ENCODE assay signal across 1 cellular context in the genomic region with DNA sequence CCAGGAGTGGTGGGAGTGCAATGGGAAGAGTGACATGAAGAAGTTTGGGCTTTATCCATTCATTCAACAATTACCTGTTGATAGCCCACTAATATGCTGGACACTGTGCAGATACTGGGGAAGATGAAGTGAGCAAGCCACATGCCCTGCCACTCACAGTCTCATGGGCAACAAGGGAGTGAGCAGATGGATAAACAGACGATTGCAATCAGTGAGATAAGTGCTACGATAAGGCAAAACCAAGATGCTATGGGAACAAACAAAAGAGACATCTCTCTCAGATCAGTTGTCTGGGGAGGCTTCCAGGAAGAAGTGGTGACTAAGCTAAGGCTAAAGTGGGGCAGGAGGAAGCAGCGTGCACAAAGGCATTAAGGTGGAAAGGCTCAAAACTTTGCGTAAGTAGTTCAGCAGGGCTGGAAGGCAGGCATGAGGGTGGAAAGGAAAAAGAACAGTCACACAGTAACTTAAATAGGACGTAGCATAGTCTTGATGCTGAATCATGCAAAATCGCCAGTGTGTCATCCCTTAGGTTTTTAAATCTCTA.
TF ChIP-seq lines count a peak whose summit lies in the region.

No MANE protein-coding gene starts in this region.

TF ChIP-seq in K562, 482 proteins besides CTCF, POLR2A, EP300 and RAD21 (continued from another document and continues in another):
- TF ChIP-seq, protein P1, sequence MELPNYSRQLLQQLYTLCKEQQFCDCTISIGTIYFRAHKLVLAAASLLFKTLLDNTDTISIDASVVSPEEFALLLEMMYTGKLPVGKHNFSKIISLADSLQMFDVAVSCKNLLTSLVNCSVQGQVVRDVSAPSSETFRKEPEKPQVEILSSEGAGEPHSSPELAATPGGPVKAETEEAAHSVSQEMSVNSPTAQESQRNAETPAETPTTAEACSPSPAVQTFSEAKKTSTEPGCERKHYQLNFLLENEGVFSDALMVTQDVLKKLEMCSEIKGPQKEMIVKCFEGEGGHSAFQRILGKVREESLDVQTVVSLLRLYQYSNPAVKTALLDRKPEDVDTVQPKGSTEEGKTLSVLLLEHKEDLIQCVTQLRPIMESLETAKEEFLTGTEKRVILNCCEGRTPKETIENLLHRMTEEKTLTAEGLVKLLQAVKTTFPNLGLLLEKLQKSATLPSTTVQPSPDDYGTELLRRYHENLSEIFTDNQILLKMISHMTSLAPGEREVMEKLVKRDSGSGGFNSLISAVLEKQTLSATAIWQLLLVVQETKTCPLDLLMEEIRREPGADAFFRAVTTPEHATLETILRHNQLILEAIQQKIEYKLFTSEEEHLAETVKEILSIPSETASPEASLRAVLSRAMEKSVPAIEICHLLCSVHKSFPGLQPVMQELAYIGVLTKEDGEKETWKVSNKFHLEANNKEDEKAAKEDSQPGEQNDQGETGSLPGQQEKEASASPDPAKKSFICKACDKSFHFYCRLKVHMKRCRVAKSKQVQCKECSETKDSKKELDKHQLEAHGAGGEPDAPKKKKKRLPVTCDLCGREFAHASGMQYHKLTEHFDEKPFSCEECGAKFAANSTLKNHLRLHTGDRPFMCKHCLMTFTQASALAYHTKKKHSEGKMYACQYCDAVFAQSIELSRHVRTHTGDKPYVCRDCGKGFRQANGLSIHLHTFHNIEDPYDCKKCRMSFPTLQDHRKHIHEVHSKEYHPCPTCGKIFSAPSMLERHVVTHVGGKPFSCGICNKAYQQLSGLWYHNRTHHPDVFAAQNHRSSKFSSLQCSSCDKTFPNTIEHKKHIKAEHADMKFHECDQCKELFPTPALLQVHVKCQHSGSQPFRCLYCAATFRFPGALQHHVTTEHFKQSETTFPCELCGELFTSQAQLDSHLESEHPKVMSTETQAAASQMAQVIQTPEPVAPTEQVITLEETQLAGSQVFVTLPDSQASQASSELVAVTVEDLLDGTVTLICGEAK (IDR thresholded peaks at IDR 0.05), result no peak
- TF ChIP-seq, protein P1 (CRISPR knock-in tag; IDR thresholded peaks at IDR 0.05), result no peak
- TF ChIP-seq, protein P2, sequence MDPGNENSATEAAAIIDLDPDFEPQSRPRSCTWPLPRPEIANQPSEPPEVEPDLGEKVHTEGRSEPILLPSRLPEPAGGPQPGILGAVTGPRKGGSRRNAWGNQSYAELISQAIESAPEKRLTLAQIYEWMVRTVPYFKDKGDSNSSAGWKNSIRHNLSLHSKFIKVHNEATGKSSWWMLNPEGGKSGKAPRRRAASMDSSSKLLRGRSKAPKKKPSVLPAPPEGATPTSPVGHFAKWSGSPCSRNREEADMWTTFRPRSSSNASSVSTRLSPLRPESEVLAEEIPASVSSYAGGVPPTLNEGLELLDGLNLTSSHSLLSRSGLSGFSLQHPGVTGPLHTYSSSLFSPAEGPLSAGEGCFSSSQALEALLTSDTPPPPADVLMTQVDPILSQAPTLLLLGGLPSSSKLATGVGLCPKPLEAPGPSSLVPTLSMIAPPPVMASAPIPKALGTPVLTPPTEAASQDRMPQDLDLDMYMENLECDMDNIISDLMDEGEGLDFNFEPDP (CRISPR knock-in tag; IDR thresholded peaks at IDR 0.05), result no peak
- TF ChIP-seq ZFP30 (CRISPR knock-in tag; IDR thresholded peaks at IDR 0.05; ENCODE audit: borderline replicate concordance) (no peak), NFE2L1 (tag; IDR thresholded peaks at IDR 0.05; ENCODE audit: borderline replicate concordance, low read depth) (no peak), HMG20B (CRISPR knock-in tag; IDR thresholded peaks at IDR 0.05) (no peak), JUNB (CRISPR knock-in tag; conservative IDR thresholded peaks at IDR 0.05) (no peak), PTBP1 (IDR thresholded peaks at IDR 0.05; ENCODE audit: low read depth, low read length) (no peak), ZSCAN29 (IDR thresholded peaks at IDR 0.05) (no peak), PRPF4 (IDR thresholded peaks at IDR 0.05; ENCODE audit: insufficient read depth, low read depth, low read length, poor library complexity, severe bottlenecking) (no peak), RFX7 (CRISPR knock-in tag; IDR thresholded peaks at IDR 0.05) (no peak), ZNF76 (CRISPR knock-in tag; IDR thresholded peaks at IDR 0.05; ENCODE audit: borderline replicate concordance) (no peak), WHSC1 (IDR thresholded peaks at IDR 0.05; ENCODE audit: low read length) (no peak), KLF13 (tag; IDR thresholded peaks at IDR 0.05; ENCODE audit: borderline replicate concordance, low read depth) (no peak), ZBTB1 (CRISPR knock-in tag; IDR thresholded peaks at IDR 0.05; ENCODE audit: borderline replicate concordance, low read depth) (no peak), SNRNP70 (optimal IDR thresholded peaks at IDR 0.05; ENCODE audit: low read depth, low read length) (no peak), EHMT2 (IDR thresholded peaks at IDR 0.05) (peak; percentile 65; the same call in 1 of the 2 replicates), FOS (IDR thresholded peaks at IDR 0.05; ENCODE audit: extremely low read depth, insufficient read length) (no peak)
- TF ChIP-seq, protein P3, sequence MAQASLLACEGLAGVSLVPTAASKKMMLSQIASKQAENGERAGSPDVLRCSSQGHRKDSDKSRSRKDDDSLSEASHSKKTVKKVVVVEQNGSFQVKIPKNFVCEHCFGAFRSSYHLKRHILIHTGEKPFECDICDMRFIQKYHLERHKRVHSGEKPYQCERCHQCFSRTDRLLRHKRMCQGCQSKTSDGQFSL (CRISPR knock-in tag; IDR thresholded peaks at IDR 0.05), result no peak
- TF ChIP-seq, protein P3 (tag; IDR thresholded peaks at IDR 0.05), result no peak
- TF ChIP-seq, protein P4, sequence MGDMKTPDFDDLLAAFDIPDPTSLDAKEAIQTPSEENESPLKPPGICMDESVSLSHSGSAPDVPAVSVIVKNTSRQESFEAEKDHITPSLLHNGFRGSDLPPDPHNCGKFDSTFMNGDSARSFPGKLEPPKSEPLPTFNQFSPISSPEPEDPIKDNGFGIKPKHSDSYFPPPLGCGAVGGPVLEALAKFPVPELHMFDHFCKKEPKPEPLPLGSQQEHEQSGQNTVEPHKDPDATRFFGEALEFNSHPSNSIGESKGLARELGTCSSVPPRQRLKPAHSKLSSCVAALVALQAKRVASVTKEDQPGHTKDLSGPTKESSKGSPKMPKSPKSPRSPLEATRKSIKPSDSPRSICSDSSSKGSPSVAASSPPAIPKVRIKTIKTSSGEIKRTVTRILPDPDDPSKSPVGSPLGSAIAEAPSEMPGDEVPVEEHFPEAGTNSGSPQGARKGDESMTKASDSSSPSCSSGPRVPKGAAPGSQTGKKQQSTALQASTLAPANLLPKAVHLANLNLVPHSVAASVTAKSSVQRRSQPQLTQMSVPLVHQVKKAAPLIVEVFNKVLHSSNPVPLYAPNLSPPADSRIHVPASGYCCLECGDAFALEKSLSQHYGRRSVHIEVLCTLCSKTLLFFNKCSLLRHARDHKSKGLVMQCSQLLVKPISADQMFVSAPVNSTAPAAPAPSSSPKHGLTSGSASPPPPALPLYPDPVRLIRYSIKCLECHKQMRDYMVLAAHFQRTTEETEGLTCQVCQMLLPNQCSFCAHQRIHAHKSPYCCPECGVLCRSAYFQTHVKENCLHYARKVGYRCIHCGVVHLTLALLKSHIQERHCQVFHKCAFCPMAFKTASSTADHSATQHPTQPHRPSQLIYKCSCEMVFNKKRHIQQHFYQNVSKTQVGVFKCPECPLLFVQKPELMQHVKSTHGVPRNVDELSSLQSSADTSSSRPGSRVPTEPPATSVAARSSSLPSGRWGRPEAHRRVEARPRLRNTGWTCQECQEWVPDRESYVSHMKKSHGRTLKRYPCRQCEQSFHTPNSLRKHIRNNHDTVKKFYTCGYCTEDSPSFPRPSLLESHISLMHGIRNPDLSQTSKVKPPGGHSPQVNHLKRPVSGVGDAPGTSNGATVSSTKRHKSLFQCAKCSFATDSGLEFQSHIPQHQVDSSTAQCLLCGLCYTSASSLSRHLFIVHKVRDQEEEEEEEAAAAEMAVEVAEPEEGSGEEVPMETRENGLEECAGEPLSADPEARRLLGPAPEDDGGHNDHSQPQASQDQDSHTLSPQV (IDR thresholded peaks at IDR 0.05), result no peak
- TF ChIP-seq, protein P5, sequence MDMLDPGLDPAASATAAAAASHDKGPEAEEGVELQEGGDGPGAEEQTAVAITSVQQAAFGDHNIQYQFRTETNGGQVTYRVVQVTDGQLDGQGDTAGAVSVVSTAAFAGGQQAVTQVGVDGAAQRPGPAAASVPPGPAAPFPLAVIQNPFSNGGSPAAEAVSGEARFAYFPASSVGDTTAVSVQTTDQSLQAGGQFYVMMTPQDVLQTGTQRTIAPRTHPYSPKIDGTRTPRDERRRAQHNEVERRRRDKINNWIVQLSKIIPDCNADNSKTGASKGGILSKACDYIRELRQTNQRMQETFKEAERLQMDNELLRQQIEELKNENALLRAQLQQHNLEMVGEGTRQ (CRISPR knock-in tag; IDR thresholded peaks at IDR 0.05), result no peak
- TF ChIP-seq, protein P6, sequence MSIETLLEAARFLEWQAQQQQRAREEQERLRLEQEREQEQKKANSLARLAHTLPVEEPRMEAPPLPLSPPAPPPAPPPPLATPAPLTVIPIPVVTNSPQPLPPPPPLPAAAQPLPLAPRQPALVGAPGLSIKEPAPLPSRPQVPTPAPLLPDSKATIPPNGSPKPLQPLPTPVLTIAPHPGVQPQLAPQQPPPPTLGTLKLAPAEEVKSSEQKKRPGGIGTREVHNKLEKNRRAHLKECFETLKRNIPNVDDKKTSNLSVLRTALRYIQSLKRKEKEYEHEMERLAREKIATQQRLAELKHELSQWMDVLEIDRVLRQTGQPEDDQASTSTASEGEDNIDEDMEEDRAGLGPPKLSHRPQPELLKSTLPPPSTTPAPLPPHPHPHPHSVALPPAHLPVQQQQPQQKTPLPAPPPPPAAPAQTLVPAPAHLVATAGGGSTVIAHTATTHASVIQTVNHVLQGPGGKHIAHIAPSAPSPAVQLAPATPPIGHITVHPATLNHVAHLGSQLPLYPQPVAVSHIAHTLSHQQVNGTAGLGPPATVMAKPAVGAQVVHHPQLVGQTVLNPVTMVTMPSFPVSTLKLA (conservative IDR thresholded peaks at IDR 0.05), result 0 out of 4 replicates have a peak, but pooled peaks of 1 of the 2 experiments have one; percentile 15
- TF ChIP-seq, protein P7, sequence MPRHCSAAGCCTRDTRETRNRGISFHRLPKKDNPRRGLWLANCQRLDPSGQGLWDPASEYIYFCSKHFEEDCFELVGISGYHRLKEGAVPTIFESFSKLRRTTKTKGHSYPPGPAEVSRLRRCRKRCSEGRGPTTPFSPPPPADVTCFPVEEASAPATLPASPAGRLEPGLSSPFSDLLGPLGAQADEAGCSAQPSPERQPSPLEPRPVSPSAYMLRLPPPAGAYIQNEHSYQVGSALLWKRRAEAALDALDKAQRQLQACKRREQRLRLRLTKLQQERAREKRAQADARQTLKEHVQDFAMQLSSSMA (CRISPR knock-in tag; IDR thresholded peaks at IDR 0.05), result no peak
- TF ChIP-seq, protein P8, sequence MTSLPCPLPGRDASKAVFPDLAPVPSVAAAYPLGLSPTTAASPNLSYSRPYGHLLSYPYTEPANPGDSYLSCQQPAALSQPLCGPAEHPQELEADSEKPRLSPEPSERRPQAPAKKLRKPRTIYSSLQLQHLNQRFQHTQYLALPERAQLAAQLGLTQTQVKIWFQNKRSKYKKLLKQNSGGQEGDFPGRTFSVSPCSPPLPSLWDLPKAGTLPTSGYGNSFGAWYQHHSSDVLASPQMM (CRISPR knock-in tag; IDR thresholded peaks at IDR 0.05), result no peak
- TF ChIP-seq, protein P9, sequence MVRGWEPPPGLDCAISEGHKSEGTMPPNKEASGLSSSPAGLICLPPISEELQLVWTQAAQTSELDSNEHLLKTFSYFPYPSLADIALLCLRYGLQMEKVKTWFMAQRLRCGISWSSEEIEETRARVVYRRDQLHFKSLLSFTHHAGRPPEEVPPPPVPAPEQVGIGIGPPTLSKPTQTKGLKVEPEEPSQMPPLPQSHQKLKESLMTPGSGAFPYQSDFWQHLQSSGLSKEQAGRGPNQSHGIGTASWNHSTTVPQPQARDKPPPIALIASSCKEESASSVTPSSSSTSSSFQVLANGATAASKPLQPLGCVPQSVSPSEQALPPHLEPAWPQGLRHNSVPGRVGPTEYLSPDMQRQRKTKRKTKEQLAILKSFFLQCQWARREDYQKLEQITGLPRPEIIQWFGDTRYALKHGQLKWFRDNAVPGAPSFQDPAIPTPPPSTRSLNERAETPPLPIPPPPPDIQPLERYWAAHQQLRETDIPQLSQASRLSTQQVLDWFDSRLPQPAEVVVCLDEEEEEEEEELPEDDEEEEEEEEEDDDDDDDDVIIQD (CRISPR knock-in tag; IDR thresholded peaks at IDR 0.05), result no peak
- TF ChIP-seq, protein P10, sequence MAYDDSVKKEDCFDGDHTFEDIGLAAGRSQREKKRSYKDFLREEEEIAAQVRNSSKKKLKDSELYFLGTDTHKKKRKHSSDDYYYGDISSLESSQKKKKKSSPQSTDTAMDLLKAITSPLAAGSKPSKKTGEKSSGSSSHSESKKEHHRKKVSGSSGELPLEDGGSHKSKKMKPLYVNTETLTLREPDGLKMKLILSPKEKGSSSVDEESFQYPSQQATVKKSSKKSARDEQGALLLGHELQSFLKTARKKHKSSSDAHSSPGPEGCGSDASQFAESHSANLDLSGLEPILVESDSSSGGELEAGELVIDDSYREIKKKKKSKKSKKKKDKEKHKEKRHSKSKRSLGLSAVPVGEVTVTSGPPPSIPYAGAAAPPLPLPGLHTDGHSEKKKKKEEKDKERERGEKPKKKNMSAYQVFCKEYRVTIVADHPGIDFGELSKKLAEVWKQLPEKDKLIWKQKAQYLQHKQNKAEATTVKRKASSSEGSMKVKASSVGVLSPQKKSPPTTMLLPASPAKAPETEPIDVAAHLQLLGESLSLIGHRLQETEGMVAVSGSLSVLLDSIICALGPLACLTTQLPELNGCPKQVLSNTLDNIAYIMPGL (CRISPR knock-in tag; IDR thresholded peaks at IDR 0.05), result no peak
